14 cellular contexts compared by ENCODE assay signal in genomic region chr12:39852346-39852745, GRCh38.
"Had no signal": no experiment of that assay in that cellular context is flagged by ENCODE, and none has a peak within 500 bp of the region (broad histone marks: within the 10 kb centered on the region; RNA-seq: fewer than 3 reads in every experiment).

No MANE protein-coding gene starts in this region.

- H3K4me3 Mint-ChIP-seq: naive thymus-derived CD8-positive, alpha-beta T cell; neural crest cell had no signal

- H3K9me3 ChIP-seq: esophagus squamous epithelium, mucosa of descending colon, ovary had no signal

- DNase-seq: effector memory CD4-positive, alpha-beta T cell; esophagus squamous epithelium; foreskin fibroblast; kidney; mucosa of descending colon; naive thymus-derived CD8-positive, alpha-beta T cell; ovary; right cardiac atrium; small intestine; stimulated activated CD4-positive, alpha-beta T cell treated with anti-CD3 and anti-CD28 coated beads, Interleukin-12 subunit alpha, Interleukin-12 subunit beta, amount 100 ng/mL, for 4 hours; stimulated activated naive CD4-positive, alpha-beta T cell treated with Interleukin-2 at 50 U/mL for 16 hours; trophoblast cell had no signal

- ATAC-seq: mucosa of descending colon; naive thymus-derived CD8-positive, alpha-beta T cell; right cardiac atrium had no signal

- H3K27me3 ChIP-seq: esophagus squamous epithelium, ovary had no signal

- H3K27ac ChIP-seq: esophagus squamous epithelium, ovary had no signal

- H3K36me3 ChIP-seq: esophagus squamous epithelium, ovary had no signal

- H3K4me3 ChIP-seq: esophagus squamous epithelium, mucosa of descending colon, ovary had no signal

- H3K4me1 ChIP-seq: esophagus squamous epithelium had no signal

- H3K27ac Mint-ChIP-seq: naive thymus-derived CD8-positive, alpha-beta T cell had no signal

- FAIRE-seq: endometrium, kidney, small intestine had no signal
